ENCODE assay signal across 19 cellular contexts in the genomic region with DNA sequence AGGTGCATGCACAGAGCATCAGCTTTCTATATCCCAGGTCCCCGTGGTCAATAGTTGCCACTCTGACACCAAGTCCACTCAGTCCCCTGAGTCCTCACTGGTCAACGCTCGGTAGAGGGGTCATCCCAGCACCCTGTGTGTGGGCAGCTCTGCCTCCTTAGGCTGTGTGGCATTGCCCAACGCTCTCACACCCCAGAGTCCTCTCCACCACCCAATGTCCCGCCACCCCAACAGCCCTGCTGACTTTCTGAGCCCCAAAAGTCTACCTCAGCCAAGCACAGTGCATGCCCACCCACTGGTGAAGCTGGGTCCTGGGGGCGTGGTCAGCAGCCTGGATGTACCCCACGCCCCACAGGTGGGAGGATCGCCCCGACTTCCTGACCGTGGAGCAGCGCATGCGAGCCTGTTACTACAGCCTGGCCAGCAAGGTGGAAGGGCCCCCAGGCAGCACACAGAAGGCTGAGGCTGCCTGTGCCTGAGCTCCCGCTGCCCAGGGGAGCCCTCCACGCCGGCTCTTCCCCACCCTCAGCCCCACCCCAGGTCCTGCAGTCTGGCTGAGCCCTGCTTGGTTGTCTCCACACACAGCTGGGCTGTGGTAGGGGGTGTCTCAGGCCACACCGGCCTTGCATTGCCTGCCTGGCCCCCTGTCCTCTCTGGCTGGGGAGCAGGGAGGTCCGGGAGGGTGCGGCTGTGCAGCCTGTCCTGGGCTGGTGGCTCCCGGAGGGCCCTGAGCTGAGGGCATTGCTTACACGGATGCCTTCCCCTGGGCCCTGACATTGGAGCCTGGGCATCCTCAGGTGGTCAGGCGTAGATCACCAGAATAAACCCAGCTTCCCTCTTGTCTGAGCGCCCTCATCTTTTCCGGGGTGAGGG. TPM values are rescaled to one million over a fixed set of nuclear protein-coding genes. Genes with fewer than 3 reads are reported as not detected.
A peak's percentile ranks its signal among the peaks of the same experiment; 100 is the strongest.
DNase-seq lines count a peak whose midpoint lies in the region; ATAC-seq and TF ChIP-seq lines count a peak whose summit lies in the region.
"Had no signal": no experiment of that assay in that cellular context is flagged by ENCODE, and none has a peak within 500 bp of the region (broad histone marks: within the 10 kb centered on the region; RNA-seq: fewer than 3 reads in every experiment).

No MANE protein-coding gene starts in this region.

- CTCF ChIA-PET in CD4-positive, alpha-beta memory T cell (lab: Charles Lee; ENCODE audit: partially characterized antibody): interaction anchor here (0.6 to 10.0 kb wide), 9 partner anchors 9 to 40 kb away, joined by 3 to 166 read pairs (median 12); a partner anchor contains a TSS

- H3K4me1 Mint-ChIP-seq in T-helper 2 cell treated with Interferon-gamma antibody and Interleukin-4, amounts not matched to agents 5 μg/mL and 100 μg/mL, for 36 hours (ENCODE audit: low read depth): peaks cover 38% of the 10 kb centered on the region
- H3K4me1 Mint-ChIP-seq in CD4-positive, alpha-beta memory T cell: peaks cover 32 to 65% (median 46%) of the 10 kb centered on the region in 4 donors
- H3K4me1 Mint-ChIP-seq in activated naive CD8-positive, alpha-beta T cell treated with anti-CD3 and anti-CD28 coated beads for 36 hours: peaks cover 30% of the 10 kb centered on the region
- peaks cover 8% of the 10 kb centered on the region for H3K4me1 Mint-ChIP-seq in neural crest cell

- TF ChIP-seq CTCF in neural crest cell (conservative IDR thresholded peaks at IDR 0.05): no peak

- no peaks in the 10 kb centered on the region for H3K9me3 Mint-ChIP-seq in T-helper 2 cell treated with Interferon-gamma antibody and Interleukin-4, amounts not matched to agents 5 μg/mL and 100 μg/mL, for 36 hours
- peaks cover 0 to 2% (median 0%) of the 10 kb centered on the region in 8 donors for H3K9me3 Mint-ChIP-seq in CD4-positive, alpha-beta memory T cell
- no peaks in the 10 kb centered on the region for H3K9me3 Mint-ChIP-seq in activated naive CD8-positive, alpha-beta T cell treated with anti-CD3 and anti-CD28 coated beads for 36 hours
- no peaks in the 10 kb centered on the region for H3K9me3 Mint-ChIP-seq in neural crest cell

- H3K4me1 ChIP-seq in CD4-positive, alpha-beta memory T cell (ENCODE audit: insufficient read depth, low read length): peaks cover 41% of the 10 kb centered on the region

- no peaks in the 10 kb centered on the region for H3K27me3 ChIP-seq in CD4-positive, alpha-beta memory T cell (ENCODE audit: insufficient read depth, low read length)

- ATAC-seq in HG03442 (IDR thresholded peaks at IDR 0.05; ENCODE audit: unreplicated experiment) (no peak), GM21529 (IDR thresholded peaks at IDR 0.05; ENCODE audit: unreplicated experiment) (no peak)
- ATAC-seq: mucosa of descending colon had no signal

- H3K36me3 Mint-ChIP-seq in T-helper 2 cell treated with Interferon-gamma antibody and Interleukin-4, amounts not matched to agents 5 μg/mL and 100 μg/mL, for 36 hours (ENCODE audit: low read depth): peaks cover 64% of the 10 kb centered on the region
- peaks cover 35 to 53% of the 10 kb centered on the region in 2 donors for H3K36me3 Mint-ChIP-seq in CD4-positive, alpha-beta memory T cell
- peaks cover 48% of the 10 kb centered on the region for H3K36me3 Mint-ChIP-seq in activated naive CD8-positive, alpha-beta T cell treated with anti-CD3 and anti-CD28 coated beads for 36 hours
- peaks cover 12% of the 10 kb centered on the region for H3K36me3 Mint-ChIP-seq in neural crest cell (ENCODE audit: low read depth)

- H3K36me3 ChIP-seq in CD4-positive, alpha-beta memory T cell (ENCODE audit: insufficient read depth, low read length): peaks cover 55% of the 10 kb centered on the region

- POLR2A ChIA-PET in CD4-positive, alpha-beta memory T cell (lab: Charles Lee; ENCODE audit: partially characterized antibody): interaction anchor here (0.8 to 14.2 kb wide), 4 partner anchors 11 to 77 kb away, joined by 3 to 284 read pairs (median 4); a partner anchor contains a TSS

- intact Hi-C loops in CD4-positive, alpha-beta memory T cell (cut with micrococcal nuclease): no loop called here

- DNase-seq in T-helper 2 cell treated with Interferon-gamma antibody and Interleukin-4, amounts not matched to agents 5 μg/mL and 100 μg/mL, for 36 hours (ENCODE audit: low spot score): no peak
- no peak for DNase-seq in T-helper 2 cell
- DNase-seq in CD4-positive, alpha-beta memory T cell: no peak
- DNase-seq in activated naive CD8-positive, alpha-beta T cell treated with anti-CD3 and anti-CD28 coated beads for 36 hours: no peak
- DNase-seq in neural crest cell (ENCODE audit: low read depth, low spot score): no peak
- DNase-seq in NCI-H2171 (lab: John Stamatoyannopoulos, UW): no peak
- DNase-seq: AML-193, anterior cingulate cortex, cerebellar nuclear complex, mucosa of descending colon, NCI-H1105 treated with DMSO at 0.1 percent for 48 hours, NCI-H2081 treated with DMSO at 0.1 percent for 48 hours, NCI-H524, nucleus accumbens, SHP77 had no signal

- no peaks in the 10 kb centered on the region for H3K27me3 Mint-ChIP-seq in T-helper 2 cell treated with Interferon-gamma antibody and Interleukin-4, amounts not matched to agents 5 μg/mL and 100 μg/mL, for 36 hours (ENCODE audit: low read depth)
- H3K27me3 Mint-ChIP-seq in CD4-positive, alpha-beta memory T cell: no peaks in the 10 kb centered on the region
- no peaks in the 10 kb centered on the region for H3K27me3 Mint-ChIP-seq in activated naive CD8-positive, alpha-beta T cell treated with anti-CD3 and anti-CD28 coated beads for 36 hours
- H3K27me3 Mint-ChIP-seq in neural crest cell (ENCODE audit: low read depth): peaks cover 3% of the 10 kb centered on the region

- H3K4me3 ChIP-seq in CD4-positive, alpha-beta memory T cell (ENCODE audit: low read length in 2 of 2): no peak overlapping the region
- H3K4me3 ChIP-seq: mucosa of descending colon had no signal

- H3K27ac ChIP-seq in CD4-positive, alpha-beta memory T cell (ENCODE audit: low read depth, low read length): no peak overlapping the region
- H3K27ac ChIP-seq: 22Rv1 had no signal

- peak overlapping the region; percentile 33 for H3K27ac Mint-ChIP-seq in T-helper 2 cell treated with Interferon-gamma antibody and Interleukin-4, amounts not matched to agents 5 μg/mL and 100 μg/mL, for 36 hours
- H3K27ac Mint-ChIP-seq in CD4-positive, alpha-beta memory T cell: peak overlapping the region in 5 of 7 donors; percentile 25 to 90 (median 77)
- H3K27ac Mint-ChIP-seq in activated naive CD8-positive, alpha-beta T cell treated with anti-CD3 and anti-CD28 coated beads for 36 hours: peak overlapping the region; percentile 55
- no peak overlapping the region for H3K27ac Mint-ChIP-seq in neural crest cell (ENCODE audit: unreplicated experiment)

- H3K9me3 ChIP-seq in CD4-positive, alpha-beta memory T cell (ENCODE audit: control insufficient read depth in 1 of 2, low read length in 2 of 2): no peaks in the 10 kb centered on the region
- H3K9me3 ChIP-seq: mucosa of descending colon had no signal

- H3K4me3 Mint-ChIP-seq in T-helper 2 cell treated with Interferon-gamma antibody and Interleukin-4, amounts not matched to agents 5 μg/mL and 100 μg/mL, for 36 hours: no peak overlapping the region
- no peak overlapping the region for H3K4me3 Mint-ChIP-seq in CD4-positive, alpha-beta memory T cell
- no peak overlapping the region for H3K4me3 Mint-ChIP-seq in activated naive CD8-positive, alpha-beta T cell treated with anti-CD3 and anti-CD28 coated beads for 36 hours
- peak overlapping the region; percentile 41 for H3K4me3 Mint-ChIP-seq in neural crest cell

RNA-seq across cellular contexts. Expression of a gene that starts 25.9 kb away (rescaled TPM):
- total RNA-seq in CD4-positive, alpha-beta memory T cell: 100 to 1,000 TPM; 404 to 419 TPM
- 100 to 1,000 TPM; 140 to 149 TPM for polyA plus RNA-seq in CD4-positive, alpha-beta memory T cell
- total RNA-seq in activated naive CD8-positive, alpha-beta T cell treated with anti-CD3 and anti-CD28 coated beads for 36 hours: 100 to 1,000 TPM; 198 to 204 TPM
- 2.4 and 2.8 TPM in 2 replicates for total RNA-seq in neural crest cell
- total RNA-seq: H1 had no signal

Comparison
In these comparisons a context has a peak if more than half of its experiments do, and no peak if none do; other contexts are left out.
1. RNA of a gene that starts 25.9 kb away (total RNA-seq): 404 to 419 TPM in CD4-positive, alpha-beta memory T cell and 198 to 204 TPM in activated naive CD8-positive, alpha-beta T cell treated with anti-CD3 and anti-CD28 coated beads for 36 hours; 2.4 to 2.8 TPM in neural crest cell; every median in the first group is over 10 times any median in the second.